8 cellular contexts compared by ENCODE assay signal in genomic region chr16:29506308-29506707, GRCh38. TPM values are rescaled to one million over a fixed set of nuclear protein-coding genes. Genes with fewer than 3 reads are reported as not detected.
A peak's percentile ranks its signal among the peaks of the same experiment; 100 is the strongest.
DNase-seq lines count a peak whose midpoint lies in the region; ATAC-seq and TF ChIP-seq lines count a peak whose summit lies in the region.
"Not testable (repeated sequence)": the region's sequence is repeated elsewhere in the genome, so short reads cannot be mapped to it uniquely, and the experiment has no call there.

Gene NPIPB12 (minus strand): TSS chr16:29506408.

- H3K4me1 ChIP-seq in CD4-positive, alpha-beta memory T cell (ENCODE audit: insufficient read depth, low read length); RWPE2 (ENCODE audit: insufficient read depth, poor library complexity, severe bottlenecking); gastroesophageal sphincter; left lung; suprapubic skin: not testable (repeated sequence)

- intact Hi-C loops in CD4-positive, alpha-beta memory T cell (cut with micrococcal nuclease); left lung (cut with DNase I): not testable (repeated sequence)

- CTCF ChIA-PET in CD4-positive, alpha-beta memory T cell (lab: Charles Lee; ENCODE audit: partially characterized antibody), result not testable (repeated sequence)

- not testable (repeated sequence) for H3K36me3 Mint-ChIP-seq in CD4-positive, alpha-beta memory T cell; activated T-cell treated with anti-CD3 and anti-CD28 coated beads, Interleukin-2, amount 50 U/mL, for 72 hours (ENCODE audit: insufficient read depth in 2 of 2)

- H3K27ac Mint-ChIP-seq in CD4-positive, alpha-beta memory T cell; activated T-cell treated with anti-CD3 and anti-CD28 coated beads, Interleukin-2, amount 50 U/mL, for 72 hours: not testable (repeated sequence)

- not testable (repeated sequence) for TF ChIP-seq EP300 in gastroesophageal sphincter (IDR thresholded peaks at IDR 0.05); suprapubic skin (IDR thresholded peaks at IDR 0.05)

- H3K27ac ChIP-seq in CD4-positive, alpha-beta memory T cell (ENCODE audit: low read depth, low read length); gastroesophageal sphincter; left lung; suprapubic skin: not testable (repeated sequence)
- peak within 1 kb of the TSS; percentile 17 for H3K27ac ChIP-seq in RWPE2 (ENCODE audit: poor library complexity, severe bottlenecking)

- H3K27me3 ChIP-seq in CD4-positive, alpha-beta memory T cell (ENCODE audit: insufficient read depth, low read length); RWPE2 (ENCODE audit: insufficient read depth, poor library complexity, severe bottlenecking); gastroesophageal sphincter; left lung; suprapubic skin: not testable (repeated sequence)

- H3K4me1 Mint-ChIP-seq in CD4-positive, alpha-beta memory T cell; activated T-cell treated with anti-CD3 and anti-CD28 coated beads, Interleukin-2, amount 50 U/mL, for 72 hours (ENCODE audit: low read depth): not testable (repeated sequence)

- not testable (repeated sequence) for H3K9me3 ChIP-seq in CD4-positive, alpha-beta memory T cell (ENCODE audit: control insufficient read depth in 1 of 2, low read length in 2 of 2); RWPE2 (ENCODE audit: severe bottlenecking); gastroesophageal sphincter; left lung; suprapubic skin

- TF ChIP-seq CTCF in RWPE2 (IDR thresholded peaks at IDR 0.05; ENCODE audit: poor library complexity, severe bottlenecking); gastroesophageal sphincter (IDR thresholded peaks at IDR 0.05); left lung (IDR thresholded peaks at IDR 0.05); omental fat pad (IDR thresholded peaks at IDR 0.05); suprapubic skin (IDR thresholded peaks at IDR 0.05): not testable (repeated sequence)

- H3K27me3 Mint-ChIP-seq in CD4-positive, alpha-beta memory T cell; activated T-cell treated with anti-CD3 and anti-CD28 coated beads, Interleukin-2, amount 50 U/mL, for 72 hours (ENCODE audit: low read depth): not testable (repeated sequence)

- POLR2A ChIA-PET in CD4-positive, alpha-beta memory T cell (lab: Charles Lee; ENCODE audit: partially characterized antibody), result not testable (repeated sequence)

- no CpG with 5 or more reads among the region's 6 CpGs for WGBS in gastroesophageal sphincter (ENCODE audit: low coverage in 1 of 2), 2 donors
- no CpG with 5 or more reads among the region's 6 CpGs for WGBS in suprapubic skin

- not testable (repeated sequence) for H3K4me3 Mint-ChIP-seq in CD4-positive, alpha-beta memory T cell; activated T-cell treated with anti-CD3 and anti-CD28 coated beads, Interleukin-2, amount 50 U/mL, for 72 hours

- H3K9me3 Mint-ChIP-seq in CD4-positive, alpha-beta memory T cell; activated T-cell treated with anti-CD3 and anti-CD28 coated beads, Interleukin-2, amount 50 U/mL, for 72 hours: not testable (repeated sequence)

- H3K36me3 ChIP-seq in CD4-positive, alpha-beta memory T cell (ENCODE audit: insufficient read depth, low read length); RWPE2 (ENCODE audit: low read depth); gastroesophageal sphincter; left lung; suprapubic skin: not testable (repeated sequence)

- ATAC-seq in RWPE2 (ENCODE audit: low read depth); activated T-cell treated with anti-CD3 and anti-CD28 coated beads, Interleukin-2, amount 50 U/mL, for 72 hours (replicated peaks in 1 of 2); gastroesophageal sphincter; left lung; omental fat pad (ENCODE audit: low FRiP score): not testable (repeated sequence)

- H3K4me3 ChIP-seq in CD4-positive, alpha-beta memory T cell (ENCODE audit: low read length in 2 of 2); RWPE2 (ENCODE audit: severe bottlenecking); gastroesophageal sphincter; left lung; suprapubic skin: not testable (repeated sequence)

- TF ChIP-seq POLR2A in gastroesophageal sphincter (IDR thresholded peaks at IDR 0.05); suprapubic skin (IDR thresholded peaks at IDR 0.05): not testable (repeated sequence)

- not testable (repeated sequence) for DNase-seq in CD4-positive, alpha-beta memory T cell; RWPE2 (ENCODE audit: low spot score); activated T-cell treated with anti-CD3 and anti-CD28 coated beads, Interleukin-2, amount 50 U/mL, for 72 hours; cerebellum (ENCODE audit: low spot score); left lung; omental fat pad (ENCODE audit: low spot score); suprapubic skin (ENCODE audit: low spot score in 2 of 2)

RNA-seq across cellular contexts. Expression of gene NPIPB12, which starts in this region (rescaled TPM):
- total RNA-seq in CD4-positive, alpha-beta memory T cell, result 10 to 100 TPM; 66.8 to 78.8 TPM
- polyA plus RNA-seq in CD4-positive, alpha-beta memory T cell, result 10 to 100 TPM in 1 of 2 donors, 1 to 10 TPM in 1; 1.4 to 15.0 TPM
- 10 to 100 TPM; 81.5 to 90.4 TPM for total RNA-seq in activated T-cell treated with anti-CD3 and anti-CD28 coated beads, Interleukin-2, amount 50 U/mL, for 72 hours
- total RNA-seq in cerebellum (44.0 TPM), gastroesophageal sphincter (100 to 1,000 TPM in 1 of 4 donors, 10 to 100 TPM in 2, 1 to 10 TPM in 1; 8.0 to 139 (median 42.1) TPM), left lung (10 to 100 TPM; 34.0 to 55.0 TPM), omental fat pad (100 to 1,000 TPM in 2 of 4 donors, 10 to 100 TPM in 2; 37.7 to 155 (median 86.1) TPM), suprapubic skin (100 to 1,000 TPM in 2 of 4 donors, 10 to 100 TPM in 2; 29.3 to 311 (median 86.3) TPM)
